Comparison of ENCODE assay signal across 1 cellular context in genomic region chr1:79041666-79042065, GRCh38.
TF ChIP-seq lines count a peak whose summit lies in the region.

No MANE protein-coding gene starts in this region.

TF ChIP-seq in IMR-90, 13 proteins besides CTCF, POLR2A, EP300 and RAD21 (continued from another document):
- no peak for TF ChIP-seq USF2 (IDR thresholded peaks at IDR 0.05; ENCODE audit: low read depth, low read length)
- TF ChIP-seq SMC3 (IDR thresholded peaks at IDR 0.05; ENCODE audit: low read depth, low read length) = no peak
- TF ChIP-seq RFX5 (IDR thresholded peaks at IDR 0.05; ENCODE audit: low read depth, low read length) = no peak
- no peak for TF ChIP-seq RCOR1 (IDR thresholded peaks at IDR 0.05; ENCODE audit: insufficient replicate concordance, low read length)
- TF ChIP-seq MXI1 (IDR thresholded peaks at IDR 0.05; ENCODE audit: borderline replicate concordance, low read depth, low read length) = no peak
- TF ChIP-seq MAZ (IDR thresholded peaks at IDR 0.05; ENCODE audit: borderline replicate concordance, low read depth, low read length) = no peak
- no peak for TF ChIP-seq ELK1 (IDR thresholded peaks at IDR 0.05; ENCODE audit: borderline replicate concordance, low read depth, low read length)
- no peak for TF ChIP-seq NFE2L2 (IDR thresholded peaks at IDR 0.05; ENCODE audit: low read depth, low read length)
- TF ChIP-seq CEBPB (IDR thresholded peaks at IDR 0.05; ENCODE audit: low read depth, low read length) = no peak
